26 cellular contexts compared by ENCODE assay signal in the genomic region with DNA sequence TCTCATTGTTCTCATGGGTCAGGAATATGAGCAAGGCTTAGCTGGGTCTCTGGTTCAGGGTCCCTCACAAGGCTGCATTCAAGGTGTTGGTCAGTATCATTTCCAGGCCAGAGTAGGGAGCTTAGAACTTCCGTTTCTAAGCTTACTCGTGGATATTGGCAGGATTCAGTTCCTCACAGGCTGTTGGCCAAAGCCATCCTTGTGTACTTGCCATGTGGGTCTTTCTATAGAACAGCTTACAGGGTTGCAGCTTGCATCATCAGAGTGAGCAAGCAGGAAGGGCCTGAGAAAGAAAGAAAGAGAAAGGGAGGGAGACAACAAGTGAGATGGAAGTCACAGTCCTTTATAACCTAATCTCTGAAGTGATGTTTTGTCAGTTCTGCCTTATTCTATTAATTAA. TPM values are rescaled to one million over a fixed set of nuclear protein-coding genes. Genes with fewer than 3 reads are reported as not detected.
DNase-seq lines count a peak whose midpoint lies in the region; ATAC-seq and TF ChIP-seq lines count a peak whose summit lies in the region.
"Had no signal": no experiment of that assay in that cellular context is flagged by ENCODE, and none has a peak within 500 bp of the region (broad histone marks: within the 10 kb centered on the region; RNA-seq: fewer than 3 reads in every experiment).

No MANE protein-coding gene starts in this region.

- H3K36me3 ChIP-seq in breast epithelium (no peaks in the 10 kb centered on the region), gastrocnemius medialis (no peaks in the 10 kb centered on the region), transverse colon (no peaks in the 10 kb centered on the region), SK-N-SH (replicated peaks in 1 of 2; ENCODE audit: control insufficient read depth in 1 of 2, insufficient read depth in 2 of 2, low read length in 1 of 2) (no peaks in the 10 kb centered on the region)
- H3K36me3 ChIP-seq: vagina had no signal

- ATAC-seq in gastrocnemius medialis: peak in 1 of 2 donors; percentile 45
- ATAC-seq: activated CD8-positive, alpha-beta memory T cell treated with anti-CD3 and anti-CD28 coated beads, Interleukin-2, amount 10 ng/mL, durations not matched to agents 7 days and 5 days; activated T-cell treated with anti-CD3 and anti-CD28 coated beads, Interleukin-2, amount 50 U/mL, for 72 hours; stimulated activated naive CD8-positive, alpha-beta T cell treated with anti-CD3 and anti-CD28 coated beads, Interleukin-15, Interleukin-2, amounts not matched to agents 100 U/mL and 50 U/mL, for 24 hours had no signal

- TF ChIP-seq POLR2A in breast epithelium (IDR thresholded peaks at IDR 0.05) (no peak), gastrocnemius medialis (IDR thresholded peaks at IDR 0.05) (no peak), transverse colon (IDR thresholded peaks at IDR 0.05) (no peak)

- no peaks in the 10 kb centered on the region for H3K9me3 Mint-ChIP-seq in MCF 10A (ENCODE audit: unreplicated experiment)
- H3K9me3 Mint-ChIP-seq: memory B cell had no signal

- H3K4me3 Mint-ChIP-seq in MCF 10A (ENCODE audit: unreplicated experiment): no peak overlapping the region
- H3K4me3 Mint-ChIP-seq: activated CD8-positive, alpha-beta memory T cell treated with anti-CD3 and anti-CD28 coated beads, Interleukin-2, amount 10 ng/mL, durations not matched to agents 7 days and 5 days; activated T-cell treated with anti-CD3 and anti-CD28 coated beads, Interleukin-2, amount 50 U/mL, for 72 hours; CD4-positive, CD25-positive, alpha-beta regulatory T cell; IgD-negative memory B cell; immature natural killer cell; memory B cell had no signal

- no peaks in the 10 kb centered on the region for H3K4me1 ChIP-seq in breast epithelium
- peaks cover 38 to 48% of the 10 kb centered on the region in 2 donors for H3K4me1 ChIP-seq in gastrocnemius medialis
- peaks cover 0 to under 1% (median 0%) of the 10 kb centered on the region in 4 donors for H3K4me1 ChIP-seq in transverse colon
- H3K4me1 ChIP-seq in SK-N-SH (ENCODE audit: control insufficient read depth in 1 of 2, insufficient read depth in 2 of 2, low read depth in 1 of 2, low read length in 1 of 2): peaks cover 0 to 4% of the 10 kb centered on the region in 2 experiments; a peak in 1 of 4 replicates

- POLR2A ChIA-PET in MCF 10A (lab: Yijun Ruan, JAX): no interaction called here
- POLR2A ChIA-PET in SK-N-SH (lab: Yijun Ruan, JAX): no interaction called here

- H3K4me1 Mint-ChIP-seq in MCF 10A (ENCODE audit: insufficient read depth, unreplicated experiment): peaks cover 23% of the 10 kb centered on the region
- H3K4me1 Mint-ChIP-seq: activated CD8-positive, alpha-beta memory T cell treated with anti-CD3 and anti-CD28 coated beads, Interleukin-2, amount 10 ng/mL, durations not matched to agents 7 days and 5 days; CD4-positive, CD25-positive, alpha-beta regulatory T cell; IgD-negative memory B cell; immature natural killer cell; memory B cell had no signal

- H3K4me2 ChIP-seq in SK-N-SH: no peak overlapping the region

- 40 to 47% methylated on average over 1 to 2 of the region's 2 CpGs for WGBS in transverse colon (ENCODE audit: low coverage in 1 of 2), 2 donors
- 32% methylated on average over 2 of the region's 2 CpGs for WGBS in SK-N-SH (ENCODE audit: low lambda C conversion rate)

- no peaks in the 10 kb centered on the region for H4K20me1 ChIP-seq in SK-N-SH (ENCODE audit: insufficient read depth)

- H3K27me3 ChIP-seq in breast epithelium (no peaks in the 10 kb centered on the region), gastrocnemius medialis (no peaks in the 10 kb centered on the region), transverse colon (no peaks in the 10 kb centered on the region), SK-N-SH (ENCODE audit: insufficient read depth) (no peaks in the 10 kb centered on the region)
- H3K27me3 ChIP-seq: vagina had no signal

- no peaks in the 10 kb centered on the region for H3F3A ChIP-seq in SK-N-SH (replicated peaks; ENCODE audit: insufficient read depth)

- TF ChIP-seq EP300 in transverse colon (IDR thresholded peaks at IDR 0.05; ENCODE audit: low read depth): no peak
- TF ChIP-seq EP300 in SK-N-SH (IDR thresholded peaks at IDR 0.05; ENCODE audit: borderline replicate concordance in 1 of 2, low read depth in 1 of 2, low read length in 1 of 2): no peak

- intact Hi-C loops in MCF 10A (cut with micrococcal nuclease) (no loop called here), breast epithelium (cut with DNase I; ENCODE audit: low total_unique reads) (no loop called here), gastrocnemius medialis (cut with DNase I; ENCODE audit: low total_unique reads) (no loop called here), transverse colon (cut with DNase I; ENCODE audit: low total_unique reads) (no loop called here)

- TF ChIP-seq RAD21 in SK-N-SH (IDR thresholded peaks at IDR 0.05; ENCODE audit: low read length): no peak

- H3K27ac ChIP-seq in breast epithelium (no peak overlapping the region), gastrocnemius medialis (peak overlapping the region; percentile 49 to 94 (median 62)), transverse colon (no peak overlapping the region), SK-N-SH (ENCODE audit: low read depth in 2 of 2, low read length in 1 of 2) (no peak overlapping the region)
- H3K27ac ChIP-seq: GM23248, vagina had no signal

- BruUV-seq in MCF 10A (replicated peaks; lab: Mats Ljungman, UMichigan): no TSS peak

- in situ Hi-C loops in gastrocnemius medialis (cut with MboI; ENCODE audit: low sequenced_read_pairs in 4 of 4) (loop anchor here in 3 of 4 donors (10.0 to 25.0 kb wide), 2 partner anchors 168 to 171 kb away; no protein-coding TSS in a partner anchor), transverse colon (cut with MboI; ENCODE audit: low pct_ligation_motif_present in 1 of 4, low pct_unique_long_range_greater_than_20kb in 1 of 4, low sequenced_read_pairs in 3 of 4) (no loop called here)

- no peak for TF ChIP-seq CTCF in MCF 10A (IDR thresholded peaks at IDR 0.05; ENCODE audit: unreplicated experiment)
- no peak for TF ChIP-seq CTCF in breast epithelium (IDR thresholded peaks at IDR 0.05)
- no peak for TF ChIP-seq CTCF in cardiac fibroblast (IDR thresholded peaks at IDR 0.05; ENCODE audit: low read depth, low read length)
- TF ChIP-seq CTCF in gastrocnemius medialis (IDR thresholded peaks at IDR 0.05 in 4 of 5, conservative IDR thresholded peaks at IDR 0.05 in 1 of 5): no peak
- no peak for TF ChIP-seq CTCF in transverse colon (IDR thresholded peaks at IDR 0.05)
- no peak for TF ChIP-seq CTCF in SK-N-SH (IDR thresholded peaks at IDR 0.05)

- CTCF ChIA-PET in MCF 10A (lab: Yijun Ruan, JAX) (no interaction called here), SK-N-SH (lab: Yijun Ruan, JAX) (no interaction called here)

- H3K9ac ChIP-seq in SK-N-SH: no peak overlapping the region
- H3K9ac ChIP-seq: GM23248 had no signal

- no peaks in the 10 kb centered on the region for H3K36me3 Mint-ChIP-seq in MCF 10A (ENCODE audit: insufficient read depth, unreplicated experiment)
- H3K36me3 Mint-ChIP-seq: activated CD8-positive, alpha-beta memory T cell treated with anti-CD3 and anti-CD28 coated beads, Interleukin-2, amount 10 ng/mL, durations not matched to agents 7 days and 5 days; CD4-positive, CD25-positive, alpha-beta regulatory T cell; IgD-negative memory B cell; immature natural killer cell; memory B cell had no signal

- H3K9me3 ChIP-seq in breast epithelium: no peaks in the 10 kb centered on the region
- H3K9me3 ChIP-seq in gastrocnemius medialis: no peaks in the 10 kb centered on the region
- H3K9me3 ChIP-seq in transverse colon: no peaks in the 10 kb centered on the region
- H3K9me3 ChIP-seq in SK-N-SH: no peaks in the 10 kb centered on the region
- H3K9me3 ChIP-seq: vagina had no signal

- H3K27ac Mint-ChIP-seq in MCF 10A (ENCODE audit: low read depth, unreplicated experiment): no peak overlapping the region
- H3K27ac Mint-ChIP-seq: activated CD8-positive, alpha-beta memory T cell treated with anti-CD3 and anti-CD28 coated beads, Interleukin-2, amount 10 ng/mL, durations not matched to agents 7 days and 5 days; activated T-cell treated with anti-CD3 and anti-CD28 coated beads, Interleukin-2, amount 50 U/mL, for 72 hours; CD4-positive, CD25-positive, alpha-beta regulatory T cell; IgD-negative memory B cell; immature natural killer cell; memory B cell had no signal

- H3K4me3 ChIP-seq in breast epithelium: no peak overlapping the region
- no peak overlapping the region for H3K4me3 ChIP-seq in cardiac fibroblast (replicated peaks in 1 of 2; ENCODE audit: low read depth in 2 of 2, low read length in 2 of 2)
- no peak overlapping the region for H3K4me3 ChIP-seq in gastrocnemius medialis
- H3K4me3 ChIP-seq in transverse colon: no peak overlapping the region
- no peak overlapping the region for H3K4me3 ChIP-seq in SK-N-SH (ENCODE audit: low read depth in 2 of 2, low read length in 1 of 2)
- H3K4me3 ChIP-seq: GM23248, vagina had no signal

- no peak overlapping the region for H2AFZ ChIP-seq in SK-N-SH (ENCODE audit: low read depth)
- H2AFZ ChIP-seq: GM23248 had no signal

- DNase-seq in MCF 10A (ENCODE audit: unreplicated experiment) (peak; percentile 60), breast epithelium (ENCODE audit: low spot score in 2 of 2) (no peak), MV-4-11 (lab: John Stamatoyannopoulos, UW) (peak; percentile 94), cardiac fibroblast (ENCODE audit: low read depth in 2 of 2) (peak; percentile 20 to 62), gastrocnemius medialis (peak in 1 of 2 donors; percentile 37), transverse colon (no peak), SK-N-SH (no peak)
- no peak for DNase-seq in activated CD4-positive, CD25-positive, alpha-beta regulatory T cell treated with anti-CD3 and anti-CD28 coated beads, Interleukin-2, amount 50 U/mL, for 72 hours
- DNase-seq: activated CD4-positive, alpha-beta T cell treated with anti-CD3 and anti-CD28 coated beads, Interleukin-2, amount 50 U/mL, for 4 hours; activated CD4-positive, CD25-positive, alpha-beta regulatory T cell; activated CD8-positive, alpha-beta memory T cell treated with anti-CD3 and anti-CD28 coated beads, Interleukin-2, amount 10 ng/mL, durations not matched to agents 7 days and 5 days; activated T-cell treated with anti-CD3 and anti-CD28 coated beads, Interleukin-2, amount 50 U/mL, for 72 hours; Calu3; CD4-positive, CD25-positive, alpha-beta regulatory T cell; DMS79 treated with DMSO at 0.1 percent for 48 hours; GM23248; immature natural killer cell; NCI-H1105; NCI-H1930; NCI-H526 treated with DMSO at 0.1 percent for 48 hours; small intestine; stimulated activated naive CD8-positive, alpha-beta T cell treated with anti-CD3 and anti-CD28 coated beads, Interleukin-15, Interleukin-2, amounts not matched to agents 100 U/mL and 50 U/mL, for 24 hours had no signal

- no peaks in the 10 kb centered on the region for H3K27me3 Mint-ChIP-seq in MCF 10A (ENCODE audit: insufficient read depth, unreplicated experiment)
- H3K27me3 Mint-ChIP-seq: activated CD8-positive, alpha-beta memory T cell treated with anti-CD3 and anti-CD28 coated beads, Interleukin-2, amount 10 ng/mL, durations not matched to agents 7 days and 5 days; CD4-positive, CD25-positive, alpha-beta regulatory T cell; IgD-negative memory B cell; memory B cell had no signal

- H3K9me2 ChIP-seq in SK-N-SH: no peaks in the 10 kb centered on the region

- H3K79me2 ChIP-seq in SK-N-SH (ENCODE audit: insufficient read depth): no peaks in the 10 kb centered on the region

RNA-seq across cellular contexts. Expression of a gene that starts 5.1 kb away (rescaled TPM):
- total RNA-seq in MCF 10A (2022) (36.6 and 48.4 TPM in 2 replicates), breast epithelium (10 to 100 TPM; 34.6 to 72.2 (median 71.8) TPM), gastrocnemius medialis (10 to 100 TPM; 36.2 to 71.4 (median 52.1) TPM), transverse colon (10 to 100 TPM in 2 of 4 donors, 1 to 10 TPM in 2; 5.5 to 18.5 (median 9.7) TPM)
- 1.2 and 1.3 TPM in 2 replicates for polyA plus RNA-seq in SK-N-SH (2012; rRNA removed)
- 0.82 and 1.2 TPM in 2 replicates for polyA plus RNA-seq in SK-N-SH (2012; cell fraction: cytosol; rRNA removed)
- polyA plus RNA-seq in SK-N-SH (2012; cell fraction: nucleus; rRNA removed): 4.3 and 6.5 TPM in 2 replicates
- total RNA-seq: activated CD8-positive, alpha-beta memory T cell treated with anti-CD3 and anti-CD28 coated beads, Interleukin-2, amount 10 ng/mL, durations not matched to agents 7 days and 5 days; activated T-cell treated with anti-CD3 and anti-CD28 coated beads, Interleukin-2, amount 50 U/mL, for 72 hours; T-helper 1 cell treated with Interleukin-12 subunit alpha and Interleukin-12 subunit beta and Interleukin-4 antibody, amounts not matched to agents 30 ng/mL and 1 ng/mL, for 36 hours had no signal
- polyA plus RNA-seq: CD4-positive, CD25-positive, alpha-beta regulatory T cell; IgD-negative memory B cell; immature natural killer cell had no signal

Comparison
In these comparisons a context has a peak if more than half of its experiments do, and no peak if none do; other contexts are left out.
1. DNase-seq: peak in MCF 10A (single experiment), MV-4-11 (single experiment) and cardiac fibroblast (2 of 2); none in breast epithelium (0 of 2), transverse colon (single experiment), SK-N-SH (single experiment) and activated CD4-positive, CD25-positive, alpha-beta regulatory T cell treated with anti-CD3 and anti-CD28 coated beads, Interleukin-2, amount 50 U/mL, for 72 hours (single experiment).
2. H3K27ac ChIP-seq: peak in gastrocnemius medialis (4 of 4); none in breast epithelium (0 of 2), transverse colon (0 of 4) and SK-N-SH (0 of 2).
3. in situ Hi-C loops: an anchor here in gastrocnemius medialis (10.0 to 25.0 kb wide); none called in transverse colon.